18 cellular contexts compared by ENCODE assay signal in genomic region chr2:197208029-197208428, GRCh38.
A peak's percentile ranks its signal among the peaks of the same experiment; 100 is the strongest.
DNase-seq lines count a peak whose midpoint lies in the region; ATAC-seq and TF ChIP-seq lines count a peak whose summit lies in the region.
"Had no signal": no experiment of that assay in that cellular context is flagged by ENCODE, and none has a peak within 500 bp of the region (broad histone marks: within the 10 kb centered on the region; RNA-seq: fewer than 3 reads in every experiment).

No MANE protein-coding gene starts in this region.

- intact Hi-C loops in activated CD4-positive, alpha-beta T cell treated with anti-CD3 and anti-CD28 coated beads, Interleukin-2, amount 10 ng/mL, durations not matched to agents 24 days and 14 days (cut with micrococcal nuclease): loop anchor here (2.0 to 5.0 kb wide), 2 partner anchors 15 to 224 kb away; no protein-coding TSS in a partner anchor
- intact Hi-C loops in dorsolateral prefrontal cortex (cut with DNase I): no loop called here

- H2AFZ ChIP-seq in SU-DHL-6 (ENCODE audit: low read depth, low read length, severe bottlenecking): no peak overlapping the region

- H3K4me1 ChIP-seq in SJCRH30: peaks cover 6% of the 10 kb centered on the region; the same call in 1 of the 2 replicates

- no peaks in the 10 kb centered on the region for H3K27me3 ChIP-seq in SU-DHL-6 (ENCODE audit: low read length)
- no peaks in the 10 kb centered on the region for H3K27me3 ChIP-seq in dorsolateral prefrontal cortex
- no peaks in the 10 kb centered on the region for H3K27me3 ChIP-seq in SJCRH30
- H3K27me3 ChIP-seq: heart left ventricle had no signal

- peaks cover 84% of the 10 kb centered on the region for H3K4me1 Mint-ChIP-seq in activated CD4-positive, alpha-beta T cell treated with anti-CD3 and anti-CD28 coated beads, Interleukin-2, amount 10 ng/mL, durations not matched to agents 24 days and 14 days
- peaks cover 89% of the 10 kb centered on the region for H3K4me1 Mint-ChIP-seq in stimulated activated memory B cell treated with anti-CD40 and anti-IgM and Interleukin-4, amounts not matched to agents 10 μg/mL and 1 μg/mL and 100 μg/mL, for 72 hours

- peak overlapping the region; percentile 69 for H3K4me3 Mint-ChIP-seq in activated CD4-positive, alpha-beta T cell treated with anti-CD3 and anti-CD28 coated beads, Interleukin-2, amount 10 ng/mL, durations not matched to agents 24 days and 14 days
- peak overlapping the region; percentile 71 for H3K4me3 Mint-ChIP-seq in stimulated activated memory B cell treated with anti-CD40 and anti-IgM and Interleukin-4, amounts not matched to agents 10 μg/mL and 1 μg/mL and 100 μg/mL, for 72 hours
- H3K4me3 Mint-ChIP-seq: nephron progenitor cell had no signal

- H3F3A ChIP-seq in SU-DHL-6 (ENCODE audit: insufficient read depth): peaks cover 20% of the 10 kb centered on the region; the same call in 1 of the 2 replicates

- H3K36me3 Mint-ChIP-seq in activated CD4-positive, alpha-beta T cell treated with anti-CD3 and anti-CD28 coated beads, Interleukin-2, amount 10 ng/mL, durations not matched to agents 24 days and 14 days (ENCODE audit: low read depth): peaks cover 18% of the 10 kb centered on the region
- H3K36me3 Mint-ChIP-seq in stimulated activated memory B cell treated with anti-CD40 and anti-IgM and Interleukin-4, amounts not matched to agents 10 μg/mL and 1 μg/mL and 100 μg/mL, for 72 hours: peaks cover 23% of the 10 kb centered on the region

- TF ChIP-seq CTCF in SU-DHL-6 (IDR thresholded peaks at IDR 0.05; ENCODE audit: insufficient read depth, low read length, poor library complexity, severe bottlenecking): no peak
- no peak for TF ChIP-seq CTCF in dorsolateral prefrontal cortex (IDR thresholded peaks at IDR 0.05 in 54 of 56, conservative IDR thresholded peaks at IDR 0.05 in 2 of 56; ENCODE audit: low read depth in 1 of 56, partially characterized antibody in 56 of 56)

- no peak overlapping the region for H3K9ac ChIP-seq in SU-DHL-6 (ENCODE audit: low read length)

- H3K27ac Mint-ChIP-seq in activated CD4-positive, alpha-beta T cell treated with anti-CD3 and anti-CD28 coated beads, Interleukin-2, amount 10 ng/mL, durations not matched to agents 24 days and 14 days: peak overlapping the region; percentile 97
- peak overlapping the region; percentile 91 for H3K27ac Mint-ChIP-seq in stimulated activated memory B cell treated with anti-CD40 and anti-IgM and Interleukin-4, amounts not matched to agents 10 μg/mL and 1 μg/mL and 100 μg/mL, for 72 hours
- H3K27ac Mint-ChIP-seq: nephron progenitor cell had no signal

- no peaks in the 10 kb centered on the region for H3K9me3 Mint-ChIP-seq in activated CD4-positive, alpha-beta T cell treated with anti-CD3 and anti-CD28 coated beads, Interleukin-2, amount 10 ng/mL, durations not matched to agents 24 days and 14 days
- no peaks in the 10 kb centered on the region for H3K9me3 Mint-ChIP-seq in stimulated activated memory B cell treated with anti-CD40 and anti-IgM and Interleukin-4, amounts not matched to agents 10 μg/mL and 1 μg/mL and 100 μg/mL, for 72 hours
- H3K9me3 Mint-ChIP-seq: nephron progenitor cell had no signal

- H3K9me2 ChIP-seq in SU-DHL-6 (replicated peaks; ENCODE audit: insufficient read depth, low read length): no peaks in the 10 kb centered on the region

- ATAC-seq in stimulated activated memory B cell treated with anti-CD40 and anti-IgM and Interleukin-4, amounts not matched to agents 10 μg/mL and 1 μg/mL and 100 μg/mL, for 72 hours: no peak
- ATAC-seq: heart left ventricle, right cardiac atrium had no signal

- DNase-seq in activated CD4-positive, alpha-beta T cell treated with anti-CD3 and anti-CD28 coated beads, Interleukin-2, amount 10 ng/mL, durations not matched to agents 24 days and 14 days: peak; percentile 71
- DNase-seq in activated CD4-positive, alpha-beta T cell treated with anti-CD3 and anti-CD28 coated beads for 4 hours: no peak
- DNase-seq in dorsolateral prefrontal cortex: no peak
- DNase-seq in HuH-7 (ENCODE audit: low spot score): no peak
- DNase-seq in SJCRH30: no peak
- DNase-seq in effector CD4-positive, alpha-beta T cell: no peak
- DNase-seq: activated effector memory CD4-positive, alpha-beta T cell treated with Interleukin-2 at 50 U/mL for 16 hours; caudate nucleus; COR-L47; heart left ventricle; kidney glomerular epithelial cell; NCI-H2029 treated with DMSO at 0.1 percent for 48 hours; nephron progenitor cell; right cardiac atrium; SIG-M5; WERI-Rb-1 had no signal

- H3K79me2 ChIP-seq in SU-DHL-6 (ENCODE audit: insufficient read depth, low read length): peaks cover 41% of the 10 kb centered on the region

- H3K4me2 ChIP-seq in SU-DHL-6 (ENCODE audit: low read depth, low read length, poor library complexity, severe bottlenecking): peak overlapping the region; percentile 24

- peak overlapping the region; percentile 35; the same call in 1 of the 2 replicates for H3K27ac ChIP-seq in SU-DHL-6 (ENCODE audit: low read depth, low read length)
- peak overlapping the region in 32 of 59 donors; percentile 4 to 75 (median 44) for H3K27ac ChIP-seq in dorsolateral prefrontal cortex
- H3K27ac ChIP-seq in SJCRH30: no peak overlapping the region
- H3K27ac ChIP-seq: WERI-Rb-1 had no signal

- H3K4me3 ChIP-seq in SU-DHL-6 (ENCODE audit: insufficient read depth, low read length, poor library complexity, severe bottlenecking) (no peak overlapping the region), dorsolateral prefrontal cortex (no peak overlapping the region), SJCRH30 (no peak overlapping the region)
- H3K4me3 ChIP-seq: heart left ventricle had no signal

- no peaks in the 10 kb centered on the region for H3K9me3 ChIP-seq in SU-DHL-6 (ENCODE audit: insufficient read depth, low read length)
- no peaks in the 10 kb centered on the region for H3K9me3 ChIP-seq in SJCRH30 (replicated peaks)
- H3K9me3 ChIP-seq: heart left ventricle had no signal

- 0 out of 2 replicates have a peak, but pooled peaks cover 3% of the 10 kb centered on the region for H3K36me3 ChIP-seq in SU-DHL-6 (ENCODE audit: low read length)
- H3K36me3 ChIP-seq in SJCRH30: no peaks in the 10 kb centered on the region
- H3K36me3 ChIP-seq: heart left ventricle, WERI-Rb-1 had no signal

- H4K20me1 ChIP-seq in SU-DHL-6 (ENCODE audit: low read depth, low read length): no peaks in the 10 kb centered on the region

- no peaks in the 10 kb centered on the region for H3K27me3 Mint-ChIP-seq in activated CD4-positive, alpha-beta T cell treated with anti-CD3 and anti-CD28 coated beads, Interleukin-2, amount 10 ng/mL, durations not matched to agents 24 days and 14 days
- no peaks in the 10 kb centered on the region for H3K27me3 Mint-ChIP-seq in stimulated activated memory B cell treated with anti-CD40 and anti-IgM and Interleukin-4, amounts not matched to agents 10 μg/mL and 1 μg/mL and 100 μg/mL, for 72 hours
